15 cellular contexts compared by ENCODE assay signal in genomic region chr6:119065382-119065781, GRCh38.
"Had no signal": no experiment of that assay in that cellular context is flagged by ENCODE, and none has a peak within 500 bp of the region (broad histone marks: within the 10 kb centered on the region; RNA-seq: fewer than 3 reads in every experiment).

No MANE protein-coding gene starts in this region.

- DNase-seq: islet precursor cell; left ventricle myocardium inferior; mesendoderm; naive B cell; natural killer cell; nephron progenitor cell; pancreas; posterior cingulate gyrus; retina; right cardiac atrium; stimulated activated CD4-positive, alpha-beta T cell treated with anti-CD3 and anti-CD28 coated beads, Interleukin-12 subunit alpha, Interleukin-12 subunit beta, amount 100 ng/mL, for 4 hours; stimulated activated CD4-positive, alpha-beta T cell treated with anti-CD3 and anti-CD28 coated beads, Interleukin-4, amount 100 ng/mL, for 24 hours; stimulated activated naive CD4-positive, alpha-beta T cell; uterus had no signal

- ATAC-seq: natural killer cell; pancreas; right cardiac atrium; stimulated activated effector memory CD8-positive, alpha-beta T cell treated with anti-CD3 and anti-CD28 coated beads, Interleukin-12 subunit alpha, Interleukin-12 subunit beta, amount 100 ng/mL, for 72 hours had no signal
